Comparison of ENCODE assay signal across 20 cellular contexts in the genomic region with DNA sequence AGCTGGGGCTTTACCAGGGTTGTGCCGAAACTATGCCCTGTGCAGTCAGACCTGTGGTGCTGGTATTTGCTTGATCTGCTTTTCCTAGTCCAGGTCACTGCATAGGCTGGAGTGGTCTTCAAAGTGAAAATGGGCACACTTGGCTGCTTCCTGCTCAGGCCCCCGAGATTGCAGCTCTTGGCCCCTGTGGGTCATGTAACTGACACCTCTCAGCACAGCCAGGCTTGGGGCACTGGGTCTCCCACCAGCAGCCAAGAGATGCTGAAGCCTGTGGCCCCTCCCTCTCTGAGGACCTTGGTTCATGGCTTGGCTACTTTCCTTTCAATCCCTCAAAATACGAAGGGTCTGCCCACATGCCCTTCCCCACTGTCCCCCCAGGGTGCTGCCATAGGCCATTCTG. TPM values are rescaled to one million over a fixed set of nuclear protein-coding genes. Genes with fewer than 3 reads are reported as not detected.
A peak's percentile ranks its signal among the peaks of the same experiment; 100 is the strongest.
DNase-seq lines count a peak whose midpoint lies in the region; ATAC-seq, FAIRE-seq and TF ChIP-seq lines count a peak whose summit lies in the region.
"Had no signal": no experiment of that assay in that cellular context is flagged by ENCODE, and none has a peak within 500 bp of the region (broad histone marks: within the 10 kb centered on the region; RNA-seq: fewer than 3 reads in every experiment).

No MANE protein-coding gene starts in this region.

- peak overlapping the region; percentile 82 for H4K91ac ChIP-seq in neuronal stem cell (ENCODE audit: low read depth, low read length, poor library complexity)

- H2AK5ac ChIP-seq in neuronal stem cell (ENCODE audit: low read depth, low read length) = no peak overlapping the region

- peak overlapping the region; percentile 35 for H3K18ac ChIP-seq in neuronal stem cell (ENCODE audit: low read length)

- TF ChIP-seq RAD21 in K562 (CRISPR knock-in tag; conservative IDR thresholded peaks at IDR 0.05 in 1 of 2, IDR thresholded peaks at IDR 0.05 in 1 of 2) = no peak

- H3K4me3 ChIP-seq in KMS-11 (IDR thresholded peaks at IDR 0.05; ENCODE audit: insufficient read depth, low read depth, low read length) (no peak overlapping the region), PC-9 (no peak overlapping the region), K562 (no peak overlapping the region), neuronal stem cell (ENCODE audit: low read length in 2 of 2) (no peak overlapping the region), WERI-Rb-1 (ENCODE audit: low read depth, low read length) (no peak overlapping the region)
- H3K4me3 ChIP-seq: GM23338 had no signal

- H3K4me1 Mint-ChIP-seq in CD14-positive monocyte = no peaks in the 10 kb centered on the region
- H3K4me1 Mint-ChIP-seq: CD4-positive, CD25-positive, alpha-beta regulatory T cell; GM23338; H9 had no signal

- no peak overlapping the region for H3K9ac ChIP-seq in KMS-11
- peak overlapping the region in 1 of 2 experiments; percentile 41; a peak in 1 of 4 replicates for H3K9ac ChIP-seq in K562 (ENCODE audit: insufficient read depth in 1 of 2, low read depth in 2 of 2, low read length in 2 of 2)
- H3K9ac ChIP-seq in neuronal stem cell (ENCODE audit: low read depth, low read length, poor library complexity) = no peak overlapping the region

- H3K79me1 ChIP-seq in neuronal stem cell (ENCODE audit: low read depth, low read length) = no peaks in the 10 kb centered on the region

- POLR2A ChIA-PET in PC-9 (lab: Charles Lee; ENCODE audit: unreplicated experiment) (no interaction called here), K562 (lab: Yijun Ruan, JAX) (interaction anchor here (2.2 kb wide), 1 partner anchor 8 kb away, joined by 10 read pairs; no protein-coding TSS in a partner anchor)

- H3K9me3 ChIP-seq in PC-9 (ENCODE audit: insufficient read depth, low read depth) = no peaks in the 10 kb centered on the region
- H3K9me3 ChIP-seq in K562 (replicated peaks; ENCODE audit: control insufficient read depth, insufficient read depth, low read depth, low read length) = no peaks in the 10 kb centered on the region
- no peaks in the 10 kb centered on the region for H3K9me3 ChIP-seq in neuronal stem cell (replicated peaks in 1 of 2; ENCODE audit: control insufficient read depth in 2 of 2, insufficient read depth in 1 of 2, low read depth in 1 of 2, low read length in 2 of 2)
- H3K9me3 ChIP-seq in WERI-Rb-1 (ENCODE audit: severe bottlenecking) = no peaks in the 10 kb centered on the region
- H3K9me3 ChIP-seq: Caco-2 had no signal

- H3K14ac ChIP-seq in neuronal stem cell (ENCODE audit: low read length) = peak overlapping the region; percentile 25

- no TSS peak for BruUV-seq in PC-9 (replicated peaks; lab: Mats Ljungman, UMichigan)
- no TSS peak for BruUV-seq in K562 (replicated peaks; lab: Mats Ljungman, UMichigan)

- H3F3A ChIP-seq in PC-9 (ENCODE audit: insufficient read depth, low read depth) = peaks cover 11% of the 10 kb centered on the region; the same call in 1 of the 2 replicates

- H2BK12ac ChIP-seq in neuronal stem cell (ENCODE audit: low read length) = no peak overlapping the region

- H3K27ac Mint-ChIP-seq in CD14-positive monocyte = no peak overlapping the region
- H3K27ac Mint-ChIP-seq: CD4-positive, CD25-positive, alpha-beta regulatory T cell; CD8-positive, alpha-beta T cell; GM23338 had no signal

- in situ Hi-C loops in K562 (cut with MboI) = no loop called here

- CTCF ChIA-PET in PC-9 (lab: Charles Lee) = no interaction called here
- CTCF ChIA-PET in K562 (lab: Yijun Ruan, JAX; ENCODE audit: low intra/inter-chr PET ratio) = no interaction called here

- H2BK15ac ChIP-seq in neuronal stem cell (ENCODE audit: low read length) = no peak overlapping the region

- peak overlapping the region; percentile 28 for H3K4me2 ChIP-seq in KMS-11
- H3K4me2 ChIP-seq in PC-9 = no peak overlapping the region
- no peak overlapping the region for H3K4me2 ChIP-seq in K562 (ENCODE audit: insufficient read depth, low read length)
- no peak overlapping the region for H3K4me2 ChIP-seq in neuronal stem cell (ENCODE audit: insufficient read depth, low read length, poor library complexity, severe bottlenecking)
- H3K4me2 ChIP-seq: GM23338 had no signal

- WGBS in K562 (ENCODE audit: insufficient coverage, low coverage, missing lambda C conversion rate) = 29% methylated on average over 3 of the region's 3 CpGs
- no CpG with 5 or more reads among the region's 3 CpGs for WGBS in neuronal stem cell (ENCODE audit: extremely low coverage in 2 of 2, insufficient read length in 2 of 2, insufficient replicate concordance in 1 of 2), 2 donors

- no peaks in the 10 kb centered on the region for H3K9me2 ChIP-seq in PC-9 (ENCODE audit: insufficient read depth)

- H3K9me1 ChIP-seq in K562 (ENCODE audit: control insufficient read depth, insufficient read depth, low read length) = no peaks in the 10 kb centered on the region

- H3K9me3 Mint-ChIP-seq in CD14-positive monocyte = no peaks in the 10 kb centered on the region
- H3K9me3 Mint-ChIP-seq: CD4-positive, CD25-positive, alpha-beta regulatory T cell; CD8-positive, alpha-beta T cell had no signal

- H3K79me2 ChIP-seq in KMS-11 (ENCODE audit: insufficient read depth, low read depth) (no peaks in the 10 kb centered on the region), PC-9 (ENCODE audit: low read depth) (no peaks in the 10 kb centered on the region), K562 (ENCODE audit: control insufficient read depth, insufficient read depth, low read length) (no peaks in the 10 kb centered on the region)

- H4K20me1 ChIP-seq in KMS-11 (ENCODE audit: insufficient read depth) (no peaks in the 10 kb centered on the region), PC-9 (ENCODE audit: insufficient read depth) (no peaks in the 10 kb centered on the region), K562 (replicated peaks; ENCODE audit: control insufficient read depth, insufficient read depth, low read length) (0 out of 2 replicates have a peak, but pooled peaks cover 4% of the 10 kb centered on the region)

- no peak for TF ChIP-seq EP300 in K562 (IDR thresholded peaks at IDR 0.05; ENCODE audit: low read length)

- H3K23ac ChIP-seq in neuronal stem cell (ENCODE audit: low read depth, low read length, poor library complexity) = no peak overlapping the region

- DNase-seq in PC-9 = no peak
- DNase-seq in K562 (ENCODE audit: extremely low read depth in 1 of 4, low spot score in 3 of 4) = no peak
- DNase-seq in neuronal stem cell (ENCODE audit: low spot score) = no peak
- DNase-seq in CD14-positive monocyte (ENCODE audit: low spot score) = no peak
- no peak for DNase-seq in DMS53 (lab: John Stamatoyannopoulos, UW)
- DNase-seq in WERI-Rb-1 = no peak
- DNase-seq: C1 segment of cervical spinal cord; Caco-2; CD4-positive, CD25-positive, alpha-beta regulatory T cell; CD8-positive, alpha-beta T cell; DMS153; DMS79; EL; GDM1; H9 had no signal

- no peak overlapping the region for H2BK120ac ChIP-seq in neuronal stem cell (ENCODE audit: low read depth, low read length)

- no peaks in the 10 kb centered on the region for H3K36me3 ChIP-seq in KMS-11 (ENCODE audit: insufficient read depth)
- H3K36me3 ChIP-seq in PC-9 (ENCODE audit: low read depth) = no peaks in the 10 kb centered on the region
- no peaks in the 10 kb centered on the region for H3K36me3 ChIP-seq in K562 (ENCODE audit: control insufficient read depth, insufficient read depth, low read length)
- no peaks in the 10 kb centered on the region for H3K36me3 ChIP-seq in neuronal stem cell (replicated peaks in 1 of 2; ENCODE audit: control insufficient read depth in 2 of 2, insufficient read depth in 2 of 2, low read length in 2 of 2)
- no peaks in the 10 kb centered on the region for H3K36me3 ChIP-seq in WERI-Rb-1

- H3K27ac ChIP-seq in KMS-11 (0 out of 2 replicates have a peak overlapping the region, but pooled peaks have one; percentile 22), PC-9 (no peak overlapping the region), K562 (ENCODE audit: extremely low read depth, low read depth, low read length) (no peak overlapping the region), neuronal stem cell (replicated peaks; ENCODE audit: low read length) (no peak overlapping the region), WERI-Rb-1 (no peak overlapping the region)

- no peak for TF ChIP-seq POLR2A in K562 (conservative IDR thresholded peaks at IDR 0.05)

- H3K27me3 ChIP-seq in KMS-11 (ENCODE audit: insufficient read depth, low read depth) (no peaks in the 10 kb centered on the region), PC-9 (ENCODE audit: insufficient read depth, low read depth) (no peaks in the 10 kb centered on the region), K562 (ENCODE audit: control insufficient read depth in 2 of 2, insufficient read depth in 2 of 2, low read length in 2 of 2) (peaks cover 2 to 4% of the 10 kb centered on the region in 2 experiments; a peak in 1 of 5 replicates), neuronal stem cell (ENCODE audit: control insufficient read depth in 3 of 3, insufficient read depth in 3 of 3, low read depth in 1 of 3, low read length in 3 of 3) (no peaks in the 10 kb centered on the region), WERI-Rb-1 (ENCODE audit: insufficient read depth, low read depth, severe bottlenecking) (no peaks in the 10 kb centered on the region)

- no peak overlapping the region for H2BK5ac ChIP-seq in neuronal stem cell (ENCODE audit: low read length)

- FAIRE-seq in K562 (lab: Jason Lieb, UNC) = no peak
- FAIRE-seq: GM12891, GM18507 had no signal

- no peak overlapping the region for H3K4ac ChIP-seq in neuronal stem cell (ENCODE audit: low read length)

- peaks cover 2 to 3% (median 2%) of the 10 kb centered on the region in 3 donors for H3K27me3 Mint-ChIP-seq in CD14-positive monocyte (ENCODE audit: low read depth in 3 of 3)

- ATAC-seq in K562 = no peak
- ATAC-seq: CD8-positive, alpha-beta T cell; GM23338; HCT116 had no signal

- intact Hi-C loops in PC-9 (cut with micrococcal nuclease; ENCODE audit: unreplicated experiment) = no loop called here
- intact Hi-C loops in K562 (cut with micrococcal nuclease) = no loop called here
- intact Hi-C loops in CD14-positive monocyte (cut with micrococcal nuclease) = no loop called here

- no peaks in the 10 kb centered on the region for H3K36me3 Mint-ChIP-seq in CD14-positive monocyte
- H3K36me3 Mint-ChIP-seq: CD4-positive, CD25-positive, alpha-beta regulatory T cell; CD8-positive, alpha-beta T cell had no signal

- H2AFZ ChIP-seq in KMS-11 (ENCODE audit: low read depth) (peak overlapping the region; percentile 48), PC-9 (peak overlapping the region; percentile 15; the same call in 1 of the 2 replicates), K562 (ENCODE audit: low read depth, low read length) (no peak overlapping the region), neuronal stem cell (ENCODE audit: low read length) (peak overlapping the region; percentile 49)
- H2AFZ ChIP-seq: GM23338 had no signal

- H3K4me1 ChIP-seq in KMS-11 (ENCODE audit: low read depth, poor library complexity, severe bottlenecking) (peaks cover 21% of the 10 kb centered on the region), PC-9 (replicated peaks; ENCODE audit: insufficient read depth) (peaks cover 10% of the 10 kb centered on the region), K562 (replicated peaks in 1 of 2; ENCODE audit: control insufficient read depth in 2 of 2, insufficient read depth in 2 of 2, low read length in 2 of 2) (peaks cover 0 to 6% of the 10 kb centered on the region in 2 experiments; a peak in 1 of 5 replicates), neuronal stem cell (ENCODE audit: control insufficient read depth in 2 of 2, insufficient read depth in 1 of 2, low read depth in 1 of 2, low read length in 2 of 2) (no peaks in the 10 kb centered on the region)
- H3K4me1 ChIP-seq: Caco-2 had no signal

- H4K8ac ChIP-seq in neuronal stem cell (ENCODE audit: low read depth, low read length) = peak overlapping the region; percentile 96

- TF ChIP-seq CTCF in KMS-11 (conservative IDR thresholded peaks at IDR 0.05; ENCODE audit: low read depth, low read length) (no peak), PC-9 (conservative IDR thresholded peaks at IDR 0.05) (no peak), K562 (IDR thresholded peaks at IDR 0.05 in 2 of 3, conservative IDR thresholded peaks at IDR 0.05 in 1 of 3; ENCODE audit: insufficient read depth in 2 of 3, low read depth in 1 of 3, low read length in 3 of 3) (no peak), CD14-positive monocyte (IDR thresholded peaks at IDR 0.05) (no peak), WERI-Rb-1 (IDR thresholded peaks at IDR 0.05; ENCODE audit: low read depth, low read length) (no peak)

- H3K4me3 Mint-ChIP-seq in CD14-positive monocyte = no peak overlapping the region
- H3K4me3 Mint-ChIP-seq: CD4-positive, CD25-positive, alpha-beta regulatory T cell; CD8-positive, alpha-beta T cell; GM23338; H9 had no signal

RNA-seq across cellular contexts. Expression of gene PDIA4, which starts 33.7 kb away (rescaled TPM):
- total RNA-seq in PC-9 (2021) = 200 and 221 TPM in 2 replicates
- 187 and 270 TPM in 2 replicates for total RNA-seq in K562 (2011; cell fraction: chromatin; rRNA removed; ENCODE audit: low replicate concordance)
- 352 and 378 TPM in 2 replicates for total RNA-seq in K562 (2011; cell fraction: nucleolus; rRNA removed)
- total RNA-seq in K562 (2011; cell fraction: nucleoplasm; rRNA removed) = 244 and 324 TPM in 2 replicates
- total RNA-seq in K562 (2014; rRNA removed) = 158 and 178 TPM in 2 replicates
- 82.7 and 91.5 TPM in 2 replicates for total RNA-seq in K562 (2014; rRNA removed; fragmentation: Illumina TruSeq; extraction: Trizol)
- total RNA-seq in K562 (2015; rRNA removed; fragmentation: Illumina TruSeq; extraction: Trizol) = 136 TPM in 2 replicates
- total RNA-seq in K562 (2021) = 159 and 161 TPM in 2 replicates
- 146 and 186 TPM in 2 replicates for polyA plus RNA-seq in K562 (2011; rRNA removed)
- polyA plus RNA-seq in K562 (2011; cell fraction: cytosol; rRNA removed) = 107 and 158 TPM in 2 replicates
- polyA plus RNA-seq in K562 (2011; cell fraction: nucleus; rRNA removed) = 149 and 181 TPM in 2 replicates
- polyA plus RNA-seq in K562 (2012) = 137 and 177 TPM in 2 replicates
- polyA plus RNA-seq in K562 (2014; fragmentation: Illumina TruSeq; extraction: Trizol) = 143 and 175 TPM in 2 replicates
- polyA plus RNA-seq in K562 (2014; fragmentation: Nextera tagmentation; extraction: Ambion mirVana) = 10 to 100 TPM in 1 of 2 experiments, 1 to 10 TPM in 1; 9.1 to 14.5 TPM
- 155 and 171 TPM in 2 replicates for polyA plus RNA-seq in K562 (2014; rRNA removed)
- 147 and 177 TPM in 2 replicates for polyA minus RNA-seq in K562 (2011; rRNA and poly(A)+ RNA removed)
- 90.9 and 121 TPM in 2 replicates for polyA minus RNA-seq in K562 (2011; cell fraction: cytosol; rRNA and poly(A)+ RNA removed)
- 30.0 and 68.5 TPM in 2 replicates for polyA minus RNA-seq in K562 (2011; cell fraction: nucleus; rRNA and poly(A)+ RNA removed)
- 93.1 TPM for polyA plus RNA-seq in neuronal stem cell (2013, experiment 1 of 2)
- 94.2 TPM for polyA plus RNA-seq in neuronal stem cell (2013, experiment 2 of 2)
- polyA plus RNA-seq in CD14-positive monocyte = 10 to 100 TPM; 36.5 to 51.2 TPM
